19 cellular contexts compared by ENCODE assay signal in the genomic region with DNA sequence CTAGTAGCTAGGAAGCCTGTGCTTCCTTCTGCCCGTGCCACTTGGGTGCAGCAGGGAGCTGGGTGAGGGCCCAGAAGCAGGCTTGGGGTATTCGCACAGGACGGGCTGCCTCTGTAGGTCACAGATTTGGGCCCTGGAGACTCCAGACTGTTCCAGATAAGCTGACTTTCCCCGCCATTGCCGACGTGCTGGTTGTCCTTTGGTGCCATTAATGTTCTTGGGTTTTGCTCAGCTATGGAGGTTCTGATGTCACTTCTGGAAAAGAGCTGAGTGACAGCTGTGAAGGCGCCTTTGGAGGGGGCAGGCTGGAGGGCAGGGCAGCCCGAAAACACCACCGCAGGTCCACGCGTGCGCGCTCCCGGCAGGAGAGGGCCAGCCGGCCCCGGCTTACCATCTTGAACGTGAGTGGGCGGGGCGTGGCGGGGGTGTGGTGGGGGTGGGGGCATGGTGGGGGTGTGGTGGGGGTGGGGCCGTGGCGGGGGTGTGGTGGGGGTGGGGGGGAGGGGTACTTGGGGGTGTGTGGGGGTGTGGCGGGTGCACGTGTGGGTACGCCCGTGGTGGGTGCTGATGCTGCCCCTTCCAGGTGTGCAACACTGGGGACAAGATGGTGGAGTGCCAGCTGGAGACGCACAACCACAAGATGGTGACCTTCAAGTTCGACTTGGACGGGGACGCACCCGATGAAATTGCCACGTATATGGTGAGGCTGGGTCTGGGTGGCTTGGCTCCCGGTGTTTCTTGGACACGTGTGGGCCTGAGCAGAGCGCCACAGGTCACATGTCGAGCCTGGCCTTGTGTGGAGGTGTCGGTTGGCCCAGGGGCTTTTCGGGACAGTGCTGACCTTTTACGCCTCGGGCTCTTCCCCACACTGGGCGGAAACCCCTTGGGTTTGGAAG.
DNase-seq lines count a peak whose midpoint lies in the region; ATAC-seq, FAIRE-seq and TF ChIP-seq lines count a peak whose summit lies in the region.
"Had no signal": no experiment of that assay in that cellular context is flagged by ENCODE, and none has a peak within 500 bp of the region (broad histone marks: within the 10 kb centered on the region; RNA-seq: fewer than 3 reads in every experiment).

No MANE protein-coding gene starts in this region.

- H3K9ac ChIP-seq in SK-N-SH (no peak overlapping the region), K562 (ENCODE audit: insufficient read depth in 1 of 2, low read depth in 2 of 2, low read length in 2 of 2) (no peak overlapping the region)
- H3K9ac ChIP-seq: GM23248, KMS-11 had no signal

- DNase-seq in SK-N-SH (peak; percentile 40), GM10248 (ENCODE audit: extremely low spot score) (peak; percentile 10), K562 (ENCODE audit: extremely low read depth in 1 of 4, low spot score in 3 of 4) (peak in 2 of 4 experiments; percentile 53 to 58), osteocyte (ENCODE audit: extremely low spot score, unreplicated experiment) (peak; percentile 67), DMS153 (lab: John Stamatoyannopoulos, UW) (no peak), Kasumi-1 (lab: John Stamatoyannopoulos, UW) (no peak)
- DNase-seq: DMS79; effector CD8-positive, alpha-beta T cell; GM23248; NCI-H2227 treated with DMSO at 0.1 percent for 48 hours; NK-92 treated with Interleukin-12 subunit alpha and Interleukin-12 subunit beta, amount 100 ng/mL, for 24 hours; nucleus accumbens; stimulated activated CD4-positive, alpha-beta T cell treated with anti-CD3 and anti-CD28 coated beads, Interleukin-2, amount 100 ng/mL, for 48 hours; transverse colon had no signal

- no TSS peak for BruUV-seq in K562 (replicated peaks; lab: Mats Ljungman, UMichigan)

- intact Hi-C loops in K562 (cut with micrococcal nuclease), result no loop called here

- no peak for TF ChIP-seq RAD21 in SK-N-SH (IDR thresholded peaks at IDR 0.05; ENCODE audit: low read length)
- TF ChIP-seq RAD21 in K562 (CRISPR knock-in tag; conservative IDR thresholded peaks at IDR 0.05 in 1 of 2, IDR thresholded peaks at IDR 0.05 in 1 of 2), result no peak

- no peaks in the 10 kb centered on the region for H3K4me1 ChIP-seq in SK-N-SH (ENCODE audit: control insufficient read depth in 1 of 2, insufficient read depth in 2 of 2, low read depth in 1 of 2, low read length in 1 of 2)
- H3K4me1 ChIP-seq in K562 (replicated peaks in 1 of 2; ENCODE audit: control insufficient read depth in 2 of 2, insufficient read depth in 2 of 2, low read length in 2 of 2), result peaks cover 0 to 9% of the 10 kb centered on the region in 2 experiments; a peak in 2 of 5 replicates

- in situ Hi-C loops in K562 (cut with MboI), result no loop called here

- H2AFZ ChIP-seq in SK-N-SH (ENCODE audit: low read depth) (no peak overlapping the region), K562 (ENCODE audit: low read depth, low read length) (no peak overlapping the region)
- H2AFZ ChIP-seq: GM23248 had no signal

- no peaks in the 10 kb centered on the region for H3F3A ChIP-seq in SK-N-SH (replicated peaks; ENCODE audit: insufficient read depth)

- TF ChIP-seq EP300 in SK-N-SH (IDR thresholded peaks at IDR 0.05; ENCODE audit: borderline replicate concordance in 1 of 2, low read depth in 1 of 2, low read length in 1 of 2), result no peak
- no peak for TF ChIP-seq EP300 in K562 (IDR thresholded peaks at IDR 0.05; ENCODE audit: low read length)

- H3K4me2 ChIP-seq in SK-N-SH (no peak overlapping the region), K562 (ENCODE audit: insufficient read depth, low read length) (no peak overlapping the region)
- H3K4me2 ChIP-seq: KMS-11 had no signal

- H3K9me3 Mint-ChIP-seq in osteocyte (ENCODE audit: unreplicated experiment), result no peaks in the 10 kb centered on the region
- H3K9me3 Mint-ChIP-seq: WTC11 had no signal

- H3K36me3 ChIP-seq in SK-N-SH (replicated peaks in 1 of 2; ENCODE audit: control insufficient read depth in 1 of 2, insufficient read depth in 2 of 2, low read length in 1 of 2), result no peaks in the 10 kb centered on the region
- H3K36me3 ChIP-seq in K562 (ENCODE audit: control insufficient read depth, insufficient read depth, low read length), result no peaks in the 10 kb centered on the region

- CTCF ChIA-PET in SK-N-SH (lab: Yijun Ruan, JAX) (interaction anchor here (0.6 to 1.1 kb wide), 2 partner anchors 16 to 109 kb away, joined by 3 read pairs; no protein-coding TSS in a partner anchor), GM10248 (lab: Yijun Ruan, JAX) (no interaction called here), K562 (lab: Yijun Ruan, JAX; ENCODE audit: low intra/inter-chr PET ratio) (no interaction called here)

- no peak overlapping the region for H3K4me3 ChIP-seq in SK-N-SH (ENCODE audit: low read depth in 2 of 2, low read length in 1 of 2)
- H3K4me3 ChIP-seq in K562, result no peak overlapping the region
- H3K4me3 ChIP-seq: GM23248, transverse colon had no signal

- H3K27me3 Mint-ChIP-seq in osteocyte (ENCODE audit: unreplicated experiment), result no peaks in the 10 kb centered on the region

- no peak for FAIRE-seq in K562 (lab: Jason Lieb, UNC)

- H3K4me1 Mint-ChIP-seq in osteocyte (ENCODE audit: unreplicated experiment), result no peaks in the 10 kb centered on the region
- H3K4me1 Mint-ChIP-seq: WTC11 had no signal

- H3K79me2 ChIP-seq in SK-N-SH (ENCODE audit: insufficient read depth), result no peaks in the 10 kb centered on the region
- no peaks in the 10 kb centered on the region for H3K79me2 ChIP-seq in K562 (ENCODE audit: control insufficient read depth, insufficient read depth, low read length)

- no peak for TF ChIP-seq POLR2A in K562 (conservative IDR thresholded peaks at IDR 0.05)

- H3K36me3 Mint-ChIP-seq in osteocyte (ENCODE audit: unreplicated experiment), result no peaks in the 10 kb centered on the region

- 88% methylated on average over 20 of the region's 41 CpGs for WGBS in SK-N-SH (ENCODE audit: low lambda C conversion rate)
- WGBS in K562 (ENCODE audit: insufficient coverage, low coverage, missing lambda C conversion rate), result 33% methylated on average over 29 of the region's 41 CpGs

- peaks cover 2% of the 10 kb centered on the region for H3K9me1 ChIP-seq in K562 (ENCODE audit: control insufficient read depth, insufficient read depth, low read length)

- no peaks in the 10 kb centered on the region for H3K27me3 ChIP-seq in SK-N-SH (ENCODE audit: insufficient read depth)
- peaks cover 21 to 86% of the 10 kb centered on the region in 2 experiments for H3K27me3 ChIP-seq in K562 (ENCODE audit: control insufficient read depth in 2 of 2, insufficient read depth in 2 of 2, low read length in 2 of 2)
- H3K27me3 ChIP-seq: transverse colon had no signal

- H4K20me1 ChIP-seq in SK-N-SH (ENCODE audit: insufficient read depth) (no peaks in the 10 kb centered on the region), K562 (replicated peaks; ENCODE audit: control insufficient read depth, insufficient read depth, low read length) (peaks cover 18% of the 10 kb centered on the region)

- H3K9me3 ChIP-seq in SK-N-SH (no peaks in the 10 kb centered on the region), K562 (replicated peaks; ENCODE audit: control insufficient read depth, insufficient read depth, low read depth, low read length) (no peaks in the 10 kb centered on the region)
- H3K9me3 ChIP-seq: transverse colon had no signal

- POLR2A ChIA-PET in SK-N-SH (lab: Yijun Ruan, JAX), result no interaction called here
- POLR2A ChIA-PET in GM10248 (lab: Yijun Ruan, JAX), result no interaction called here
- POLR2A ChIA-PET in K562 (lab: Yijun Ruan, JAX), result no interaction called here

- no peak overlapping the region for H3K27ac ChIP-seq in SK-N-SH (ENCODE audit: low read depth in 2 of 2, low read length in 1 of 2)
- H3K27ac ChIP-seq in K562 (ENCODE audit: extremely low read depth, low read depth, low read length), result no peak overlapping the region
- H3K27ac ChIP-seq: GM23248, HL-60, KMS-11 had no signal

- H3K4me3 Mint-ChIP-seq in osteocyte (ENCODE audit: unreplicated experiment), result no peak overlapping the region
- H3K4me3 Mint-ChIP-seq: WTC11 had no signal

- no peak overlapping the region for H3K27ac Mint-ChIP-seq in osteocyte (ENCODE audit: unreplicated experiment)
- H3K27ac Mint-ChIP-seq: WTC11 had no signal

- no peak for TF ChIP-seq CTCF in SK-N-SH (IDR thresholded peaks at IDR 0.05)
- TF ChIP-seq CTCF in GM10248 (IDR thresholded peaks at IDR 0.05; ENCODE audit: control extremely low read depth, extremely low read depth, low read depth, missing control alignments), result no peak
- TF ChIP-seq CTCF in K562 (IDR thresholded peaks at IDR 0.05 in 2 of 3, conservative IDR thresholded peaks at IDR 0.05 in 1 of 3; ENCODE audit: insufficient read depth in 2 of 3, low read depth in 1 of 3, low read length in 3 of 3), result no peak
- no peak for TF ChIP-seq CTCF in osteocyte (IDR thresholded peaks at IDR 0.05)

- H3K9me2 ChIP-seq in SK-N-SH, result no peaks in the 10 kb centered on the region

- no peak for ATAC-seq in SK-N-SH treated with all-trans-retinoic acid at 6 μM for 48 hours
- no peak for ATAC-seq in K562
- no peak for ATAC-seq in HG02642 (IDR thresholded peaks at IDR 0.05; ENCODE audit: poor library complexity, unreplicated experiment)
- ATAC-seq: WTC11 had no signal

TF ChIP-seq in SK-N-SH, 30 proteins besides CTCF, POLR2A, EP300 and RAD21 (continues in another document):
- no peak for TF ChIP-seq TEAD4 (IDR thresholded peaks at IDR 0.05; ENCODE audit: borderline replicate concordance, insufficient read depth)
- TF ChIP-seq MAX (IDR thresholded peaks at IDR 0.05; ENCODE audit: low read depth), result no peak
- TF ChIP-seq SIN3A (IDR thresholded peaks at IDR 0.05; ENCODE audit: borderline replicate concordance, low read depth, low read length), result no peak
- TF ChIP-seq RCOR1 (IDR thresholded peaks at IDR 0.05; ENCODE audit: low read length), result no peak

TF ChIP-seq in SK-N-SH treated with all-trans-retinoic acid at 6 μM for 48 hours, 23 proteins besides CTCF, POLR2A, EP300 and RAD21 (continues in another document):
- TF ChIP-seq ZNF8 (CRISPR knock-in tag; IDR thresholded peaks at IDR 0.05), result no peak
- no peak for TF ChIP-seq ZC3H10 (CRISPR knock-in tag; IDR thresholded peaks at IDR 0.05)
- no peak for TF ChIP-seq ZFP3 (CRISPR knock-in tag; IDR thresholded peaks at IDR 0.05)
- TF ChIP-seq ZNF70 (CRISPR knock-in tag; IDR thresholded peaks at IDR 0.05), result no peak
- TF ChIP-seq ZFP30 (CRISPR knock-in tag; IDR thresholded peaks at IDR 0.05), result no peak
- no peak for TF ChIP-seq OSR1 (CRISPR knock-in tag; IDR thresholded peaks at IDR 0.05)
- no peak for TF ChIP-seq ARNTL (CRISPR knock-in tag; IDR thresholded peaks at IDR 0.05; ENCODE audit: borderline replicate concordance, low read depth)
- no peak for TF ChIP-seq CSDC2 (CRISPR knock-in tag; IDR thresholded peaks at IDR 0.05)
- no peak for TF ChIP-seq RARB (CRISPR knock-in tag; IDR thresholded peaks at IDR 0.05)

TF ChIP-seq in K562, 482 proteins besides CTCF, POLR2A, EP300 and RAD21 (continues in another document):
- TF ChIP-seq, protein P1, sequence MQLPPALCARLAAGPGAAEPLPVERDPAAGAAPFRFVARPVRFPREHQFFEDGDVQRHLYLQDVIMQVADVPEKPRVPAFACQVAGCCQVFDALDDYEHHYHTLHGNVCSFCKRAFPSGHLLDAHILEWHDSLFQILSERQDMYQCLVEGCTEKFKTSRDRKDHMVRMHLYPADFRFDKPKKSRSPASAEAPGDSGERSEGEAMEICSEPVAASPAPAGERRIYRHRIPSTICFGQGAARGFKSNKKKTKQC (CRISPR knock-in tag; IDR thresholded peaks at IDR 0.05), result no peak

Comparison
In these comparisons a context has a peak if more than half of its experiments do, and no peak if none do; other contexts are left out.
1. DNase-seq: peak in SK-N-SH (single experiment), GM10248 (single experiment) and osteocyte (single experiment); none in DMS153 (single experiment) and Kasumi-1 (0 of 2).